ENCODE assay signal across 20 cellular contexts in genomic region chr9:83669067-83669466, GRCh38.
"Had no signal": no experiment of that assay in that cellular context is flagged by ENCODE, and none has a peak within 500 bp of the region (broad histone marks: within the 10 kb centered on the region; RNA-seq: fewer than 3 reads in every experiment).

No MANE protein-coding gene starts in this region.

- H3K9me3 ChIP-seq: esophagus muscularis mucosa, mucosa of descending colon, neutrophil, psoas muscle, testis, tibial nerve, upper lobe of right lung had no signal

- H2AFZ ChIP-seq: hepatocyte had no signal

- H3K27ac ChIP-seq: epithelial cell of prostate, esophagus muscularis mucosa, hepatocyte, neutrophil, psoas muscle, skin epidermis, testis, tibial nerve, upper lobe of right lung had no signal

- DNase-seq: effector memory CD4-positive, alpha-beta T cell; foreskin fibroblast; head of caudate nucleus; left colon; mucosa of descending colon; naive thymus-derived CD8-positive, alpha-beta T cell; psoas muscle; stimulated activated CD4-positive, alpha-beta T cell treated with anti-CD3 and anti-CD28 coated beads, Interleukin-2, amount 100 ng/mL, for 24 hours; stimulated activated CD4-positive, alpha-beta T cell treated with anti-CD3 and anti-CD28 coated beads, Interleukin-4, amount 100 ng/mL, for 4 hours; stimulated activated naive B cell treated with anti-CD40 and anti-IgM and Interleukin-4, amounts not matched to agents 10 μg/mL and 1 μg/mL and 100 μg/mL, for 72 hours; stimulated activated naive CD8-positive, alpha-beta T cell treated with anti-CD3 and anti-CD28 coated beads, Interleukin-15, amount 100 ng/mL, for 72 hours; testis; upper lobe of right lung had no signal

- H3K4me2 ChIP-seq: hepatocyte had no signal

- H3K4me3 ChIP-seq: esophagus muscularis mucosa, hepatocyte, mucosa of descending colon, psoas muscle, skin epidermis, testis, tibial nerve, upper lobe of right lung had no signal

- H3K4me1 ChIP-seq: psoas muscle, testis, tibial nerve, upper lobe of right lung had no signal

- ATAC-seq: left colon; mucosa of descending colon; naive thymus-derived CD8-positive, alpha-beta T cell; psoas muscle; sciatic nerve; stimulated activated naive B cell treated with anti-CD40 and anti-IgM and Interleukin-4, amounts not matched to agents 10 μg/mL and 1 μg/mL and 100 μg/mL, for 72 hours; stimulated activated naive CD8-positive, alpha-beta T cell treated with anti-CD3 and anti-CD28 coated beads, Interleukin-15, amount 100 ng/mL, for 72 hours; upper lobe of right lung had no signal

- H3K27me3 ChIP-seq: esophagus muscularis mucosa, hepatocyte, neutrophil, testis, tibial nerve, upper lobe of right lung had no signal
